Comparison of ENCODE assay signal across 1 cellular context in genomic region chr10:6618340-6618739, GRCh38.
TF ChIP-seq lines count a peak whose summit lies in the region.

No MANE protein-coding gene starts in this region.

TF ChIP-seq in HepG2, 621 proteins besides CTCF, POLR2A, EP300 and RAD21:
- TF ChIP-seq ZNF678 (CRISPR knock-in tag; IDR thresholded peaks at IDR 0.05) (no peak), ZMYM4 (CRISPR knock-in tag; IDR thresholded peaks at IDR 0.05) (no peak), NFE2 (CRISPR knock-in tag; IDR thresholded peaks at IDR 0.05) (no peak), FOXK2 (IDR thresholded peaks at IDR 0.05) (no peak), PCBP2 (optimal IDR thresholded peaks at IDR 0.05; ENCODE audit: low read depth, low read length, poor library complexity, severe bottlenecking) (no peak), KMT2B (CRISPR knock-in tag; IDR thresholded peaks at IDR 0.05) (no peak), NRL (CRISPR knock-in tag; IDR thresholded peaks at IDR 0.05; ENCODE audit: borderline replicate concordance) (no peak), ZNF280D (CRISPR knock-in tag; IDR thresholded peaks at IDR 0.05) (no peak), EHMT2 (IDR thresholded peaks at IDR 0.05; ENCODE audit: borderline replicate concordance, low read depth, low read length) (no peak), ARID2 (CRISPR knock-in tag; IDR thresholded peaks at IDR 0.05; ENCODE audit: borderline replicate concordance) (no peak), SIN3A (IDR thresholded peaks at IDR 0.05; ENCODE audit: borderline replicate concordance, low read depth, low read length) (no peak), ZNF878 (CRISPR knock-in tag; IDR thresholded peaks at IDR 0.05) (no peak), SMAD9 (CRISPR knock-in tag; IDR thresholded peaks at IDR 0.05) (no peak), RFXANK (CRISPR knock-in tag; IDR thresholded peaks at IDR 0.05) (no peak), ZNF556 (CRISPR knock-in tag; IDR thresholded peaks at IDR 0.05; ENCODE audit: borderline replicate concordance) (no peak), ZNF784 (CRISPR knock-in tag; IDR thresholded peaks at IDR 0.05; ENCODE audit: borderline replicate concordance) (no peak), ATRX (CRISPR knock-in tag; IDR thresholded peaks at IDR 0.05; ENCODE audit: borderline replicate concordance) (no peak), JDP2 (CRISPR knock-in tag; IDR thresholded peaks at IDR 0.05; ENCODE audit: borderline replicate concordance) (no peak), POGZ (CRISPR knock-in tag; IDR thresholded peaks at IDR 0.05) (no peak)
